ENCODE assay signal across 20 cellular contexts in genomic region chr19:55444720-55445045, GRCh38. TPM values are rescaled to one million over a fixed set of nuclear protein-coding genes. Genes with fewer than 3 reads are reported as not detected.
DNase-seq lines count a peak whose midpoint lies in the region; ATAC-seq and TF ChIP-seq lines count a peak whose summit lies in the region.
"Had no signal": no experiment of that assay in that cellular context is flagged by ENCODE, and none has a peak within 500 bp of the region (broad histone marks: within the 10 kb centered on the region; RNA-seq: fewer than 3 reads in every experiment).

No MANE protein-coding gene starts in this region.

- H3K4me3 ChIP-seq in dorsolateral prefrontal cortex: no peak overlapping the region
- H3K4me3 ChIP-seq: A549; BLaER1 treated with 17β-estradiol and CSF1 and Interleukin-3, amounts not matched to agents 10 nM and 100 nM had no signal

- H3K36me3 Mint-ChIP-seq in activated CD4-positive, alpha-beta T cell treated with anti-CD3 and anti-CD28 coated beads, Interleukin-2, amount 10 ng/mL, durations not matched to agents 7 days and 5 days (ENCODE audit: low read depth): no peaks in the 10 kb centered on the region
- H3K36me3 Mint-ChIP-seq: CD8-positive, alpha-beta T cell had no signal

- CTCF ChIA-PET in activated CD4-positive, alpha-beta T cell treated with anti-CD3 and anti-CD28 coated beads, Interleukin-2, amount 10 ng/mL, durations not matched to agents 7 days and 5 days (lab: Charles Lee): no interaction called here

- no peak for ATAC-seq in HG02642 (IDR thresholded peaks at IDR 0.05; ENCODE audit: poor library complexity, unreplicated experiment)
- ATAC-seq: A549; CD8-positive, alpha-beta T cell had no signal

- no peak for TF ChIP-seq CTCF in dorsolateral prefrontal cortex (IDR thresholded peaks at IDR 0.05 in 54 of 56, conservative IDR thresholded peaks at IDR 0.05 in 2 of 56; ENCODE audit: low read depth in 1 of 56, partially characterized antibody in 56 of 56)

- peaks cover 15% of the 10 kb centered on the region for H3K4me1 Mint-ChIP-seq in activated CD4-positive, alpha-beta T cell treated with anti-CD3 and anti-CD28 coated beads, Interleukin-2, amount 10 ng/mL, durations not matched to agents 7 days and 5 days

- no peak overlapping the region for H3K4me3 Mint-ChIP-seq in activated CD4-positive, alpha-beta T cell treated with anti-CD3 and anti-CD28 coated beads, Interleukin-2, amount 10 ng/mL, durations not matched to agents 7 days and 5 days
- H3K4me3 Mint-ChIP-seq: B cell; CD4-positive, alpha-beta T cell; CD8-positive, alpha-beta T cell had no signal

- H3K9me3 Mint-ChIP-seq in activated CD4-positive, alpha-beta T cell treated with anti-CD3 and anti-CD28 coated beads, Interleukin-2, amount 10 ng/mL, durations not matched to agents 7 days and 5 days: no peaks in the 10 kb centered on the region
- H3K9me3 Mint-ChIP-seq: CD4-positive, alpha-beta T cell; CD8-positive, alpha-beta T cell had no signal

- H3K27ac ChIP-seq in dorsolateral prefrontal cortex (peak overlapping the region in 38 of 59 donors; percentile 5 to 92 (median 76)), temporal lobe (ENCODE audit: low read depth, low read length) (peak overlapping the region; percentile 44)
- H3K27ac ChIP-seq: 22Rv1; A549; BLaER1 treated with 17β-estradiol and CSF1 and Interleukin-3, amounts not matched to agents 10 nM and 100 nM; C4-2B had no signal

- intact Hi-C loops in dorsolateral prefrontal cortex (cut with DNase I): no loop called here

- POLR2A ChIA-PET in activated CD4-positive, alpha-beta T cell treated with anti-CD3 and anti-CD28 coated beads, Interleukin-2, amount 10 ng/mL, durations not matched to agents 7 days and 5 days (lab: Charles Lee): interaction anchor here (0.6 kb wide), 2 partner anchors 124 to 1236 kb away, joined by 4 to 5 read pairs; no protein-coding TSS in a partner anchor

- peak overlapping the region; percentile 60 for H3K27ac Mint-ChIP-seq in activated CD4-positive, alpha-beta T cell treated with anti-CD3 and anti-CD28 coated beads, Interleukin-2, amount 10 ng/mL, durations not matched to agents 7 days and 5 days
- H3K27ac Mint-ChIP-seq: B cell; CD4-positive, alpha-beta T cell; CD8-positive, alpha-beta T cell had no signal

- H3K27me3 Mint-ChIP-seq in activated CD4-positive, alpha-beta T cell treated with anti-CD3 and anti-CD28 coated beads, Interleukin-2, amount 10 ng/mL, durations not matched to agents 7 days and 5 days: peaks cover 48% of the 10 kb centered on the region

- no peak for DNase-seq in activated CD4-positive, alpha-beta T cell treated with anti-CD3 and anti-CD28 coated beads, Interleukin-2, amount 10 ng/mL, durations not matched to agents 7 days and 5 days
- DNase-seq in activated CD4-positive, alpha-beta T cell treated with anti-CD3 and anti-CD28 coated beads for 4 hours: no peak
- no peak for DNase-seq in dorsolateral prefrontal cortex
- DNase-seq in epidermal melanocyte (ENCODE audit: insufficient read length, low spot score): peak; percentile 16
- DNase-seq in NCI-H69 (lab: John Stamatoyannopoulos, UW): no peak
- DNase-seq: AML-193; Caco-2; Calu3; CD4-positive, alpha-beta T cell; CD8-positive, alpha-beta T cell; DMS79 treated with DMSO at 0.1 percent for 48 hours; GF-D8 had no signal

- H3K27me3 ChIP-seq in dorsolateral prefrontal cortex: peaks cover 0 to 32% (median 0%) of the 10 kb centered on the region in 45 donors

RNA-seq across cellular contexts. Expression of gene SHISA7, which starts 1.6 kb away (rescaled TPM):
- total RNA-seq in activated CD4-positive, alpha-beta T cell treated with anti-CD3 and anti-CD28 coated beads, Interleukin-2, amount 10 ng/mL, durations not matched to agents 7 days and 5 days: not detected
- total RNA-seq in dorsolateral prefrontal cortex (10 to 100 TPM; 24.3 to 47.1 (median 34.5) TPM), temporal lobe (7.1 TPM)
- total RNA-seq: A172; B cell; Caco-2; Calu3; CD4-positive, alpha-beta T cell; CD8-positive, alpha-beta T cell had no signal

RNA-seq across cellular contexts. Expression of gene ISOC2, which starts 16.8 kb away (rescaled TPM):
- 10 to 100 TPM; 18.9 to 20.7 TPM for total RNA-seq in activated CD4-positive, alpha-beta T cell treated with anti-CD3 and anti-CD28 coated beads, Interleukin-2, amount 10 ng/mL, durations not matched to agents 7 days and 5 days
- total RNA-seq in dorsolateral prefrontal cortex (10 to 100 TPM; 25.1 to 48.5 (median 36.7) TPM), temporal lobe (6.9 TPM)

RNA-seq across cellular contexts. Expression of gene C19orf85, which starts 19.9 kb away (rescaled TPM):
- not detected for total RNA-seq in activated CD4-positive, alpha-beta T cell treated with anti-CD3 and anti-CD28 coated beads, Interleukin-2, amount 10 ng/mL, durations not matched to agents 7 days and 5 days
- total RNA-seq in dorsolateral prefrontal cortex (under 1 TPM in 1 of 120 experiments, not detected in 119; 0.57 TPM), temporal lobe (not detected)
- total RNA-seq: A172; B cell; Caco-2; Calu3; CD4-positive, alpha-beta T cell; CD8-positive, alpha-beta T cell had no signal

RNA-seq across cellular contexts. Expression of gene ZNF628, which starts 31.7 kb away (rescaled TPM):
- total RNA-seq in activated CD4-positive, alpha-beta T cell treated with anti-CD3 and anti-CD28 coated beads, Interleukin-2, amount 10 ng/mL, durations not matched to agents 7 days and 5 days: 1 to 10 TPM; 7.3 to 9.7 TPM
- total RNA-seq in dorsolateral prefrontal cortex (10 to 100 TPM in 8 of 120 experiments, 1 to 10 TPM in 112; 3.1 to 14.2 (median 6.2) TPM), temporal lobe (0.49 TPM)

RNA-seq across cellular contexts. Expression of gene UBE2S, which starts 37.1 kb away (rescaled TPM):
- 100 to 1,000 TPM; 238 to 255 TPM for total RNA-seq in activated CD4-positive, alpha-beta T cell treated with anti-CD3 and anti-CD28 coated beads, Interleukin-2, amount 10 ng/mL, durations not matched to agents 7 days and 5 days
- total RNA-seq in dorsolateral prefrontal cortex (10 to 100 TPM; 22.0 to 70.5 (median 39.8) TPM), temporal lobe (29.7 TPM)
